ENCODE assay signal across 1 cellular context in the genomic region with DNA sequence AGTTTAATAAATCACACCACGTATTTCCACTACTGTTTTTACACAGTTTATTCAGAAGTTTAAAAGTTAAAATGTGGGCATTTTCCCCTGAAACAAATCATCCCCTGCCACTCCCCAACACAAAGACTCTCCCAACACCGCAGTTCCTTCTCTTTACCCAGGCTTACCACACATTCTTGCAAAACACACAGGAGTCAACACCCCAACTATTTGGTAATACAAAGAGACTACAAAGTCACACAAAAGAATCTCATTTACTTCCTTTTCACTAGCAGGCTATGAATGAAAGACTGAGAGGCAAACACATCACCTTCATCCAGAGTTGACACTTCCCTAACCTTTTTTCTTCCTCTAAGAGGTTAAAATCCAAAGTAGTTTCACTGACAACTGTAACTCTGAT.
TF ChIP-seq lines count a peak whose summit lies in the region.

No MANE protein-coding gene starts in this region.

TF ChIP-seq in liver, 16 proteins besides CTCF, POLR2A, EP300 and RAD21:
- TF ChIP-seq HNF4G (IDR thresholded peaks at IDR 0.05) (no peak), YY1 (IDR thresholded peaks at IDR 0.05) (no peak), SP1 (IDR thresholded peaks at IDR 0.05) (peak; percentile 28), HNF4A (conservative IDR thresholded peaks at IDR 0.05) (peak; percentile 24 to 37), RXRA (IDR thresholded peaks at IDR 0.05) (peak; percentile 6 to 17), TAF1 (conservative IDR thresholded peaks at IDR 0.05) (no peak), FOXA2 (IDR thresholded peaks at IDR 0.05) (peak; percentile 54)
- TF ChIP-seq, protein P1, sequence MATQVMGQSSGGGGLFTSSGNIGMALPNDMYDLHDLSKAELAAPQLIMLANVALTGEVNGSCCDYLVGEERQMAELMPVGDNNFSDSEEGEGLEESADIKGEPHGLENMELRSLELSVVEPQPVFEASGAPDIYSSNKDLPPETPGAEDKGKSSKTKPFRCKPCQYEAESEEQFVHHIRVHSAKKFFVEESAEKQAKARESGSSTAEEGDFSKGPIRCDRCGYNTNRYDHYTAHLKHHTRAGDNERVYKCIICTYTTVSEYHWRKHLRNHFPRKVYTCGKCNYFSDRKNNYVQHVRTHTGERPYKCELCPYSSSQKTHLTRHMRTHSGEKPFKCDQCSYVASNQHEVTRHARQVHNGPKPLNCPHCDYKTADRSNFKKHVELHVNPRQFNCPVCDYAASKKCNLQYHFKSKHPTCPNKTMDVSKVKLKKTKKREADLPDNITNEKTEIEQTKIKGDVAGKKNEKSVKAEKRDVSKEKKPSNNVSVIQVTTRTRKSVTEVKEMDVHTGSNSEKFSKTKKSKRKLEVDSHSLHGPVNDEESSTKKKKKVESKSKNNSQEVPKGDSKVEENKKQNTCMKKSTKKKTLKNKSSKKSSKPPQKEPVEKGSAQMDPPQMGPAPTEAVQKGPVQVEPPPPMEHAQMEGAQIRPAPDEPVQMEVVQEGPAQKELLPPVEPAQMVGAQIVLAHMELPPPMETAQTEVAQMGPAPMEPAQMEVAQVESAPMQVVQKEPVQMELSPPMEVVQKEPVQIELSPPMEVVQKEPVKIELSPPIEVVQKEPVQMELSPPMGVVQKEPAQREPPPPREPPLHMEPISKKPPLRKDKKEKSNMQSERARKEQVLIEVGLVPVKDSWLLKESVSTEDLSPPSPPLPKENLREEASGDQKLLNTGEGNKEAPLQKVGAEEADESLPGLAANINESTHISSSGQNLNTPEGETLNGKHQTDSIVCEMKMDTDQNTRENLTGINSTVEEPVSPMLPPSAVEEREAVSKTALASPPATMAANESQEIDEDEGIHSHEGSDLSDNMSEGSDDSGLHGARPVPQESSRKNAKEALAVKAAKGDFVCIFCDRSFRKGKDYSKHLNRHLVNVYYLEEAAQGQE (IDR thresholded peaks at IDR 0.05), result no peak
